3 cellular contexts compared by ENCODE assay signal in the genomic region with DNA sequence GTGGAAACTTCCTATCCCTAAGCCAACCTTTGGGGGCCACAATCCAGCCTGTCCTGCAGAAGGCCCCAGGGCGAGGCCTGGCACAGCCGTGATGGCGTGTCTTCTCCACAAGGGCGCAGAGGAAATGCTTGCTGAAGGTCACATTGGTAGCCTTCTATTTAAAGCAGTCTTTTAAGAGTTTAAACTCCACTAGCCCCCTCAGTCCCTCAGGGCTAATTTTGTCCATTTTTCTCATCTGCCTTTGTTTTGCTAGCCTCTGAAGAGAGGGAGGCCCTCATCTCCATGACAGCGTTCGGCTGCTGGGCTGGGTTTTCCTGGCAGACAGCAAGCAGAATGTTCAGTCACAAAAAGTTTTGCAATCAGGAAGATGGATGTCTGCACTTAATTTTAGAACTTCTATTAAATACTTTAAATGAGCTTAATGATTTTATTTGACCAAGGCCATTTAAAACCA.
TF ChIP-seq lines count a peak whose summit lies in the region.

No MANE protein-coding gene starts in this region.

TF ChIP-seq in HCT116, 20 proteins besides CTCF, POLR2A, EP300 and RAD21:
- no peak for TF ChIP-seq EGR1 (IDR thresholded peaks at IDR 0.05; ENCODE audit: low read depth)
- TF ChIP-seq, protein P1, sequence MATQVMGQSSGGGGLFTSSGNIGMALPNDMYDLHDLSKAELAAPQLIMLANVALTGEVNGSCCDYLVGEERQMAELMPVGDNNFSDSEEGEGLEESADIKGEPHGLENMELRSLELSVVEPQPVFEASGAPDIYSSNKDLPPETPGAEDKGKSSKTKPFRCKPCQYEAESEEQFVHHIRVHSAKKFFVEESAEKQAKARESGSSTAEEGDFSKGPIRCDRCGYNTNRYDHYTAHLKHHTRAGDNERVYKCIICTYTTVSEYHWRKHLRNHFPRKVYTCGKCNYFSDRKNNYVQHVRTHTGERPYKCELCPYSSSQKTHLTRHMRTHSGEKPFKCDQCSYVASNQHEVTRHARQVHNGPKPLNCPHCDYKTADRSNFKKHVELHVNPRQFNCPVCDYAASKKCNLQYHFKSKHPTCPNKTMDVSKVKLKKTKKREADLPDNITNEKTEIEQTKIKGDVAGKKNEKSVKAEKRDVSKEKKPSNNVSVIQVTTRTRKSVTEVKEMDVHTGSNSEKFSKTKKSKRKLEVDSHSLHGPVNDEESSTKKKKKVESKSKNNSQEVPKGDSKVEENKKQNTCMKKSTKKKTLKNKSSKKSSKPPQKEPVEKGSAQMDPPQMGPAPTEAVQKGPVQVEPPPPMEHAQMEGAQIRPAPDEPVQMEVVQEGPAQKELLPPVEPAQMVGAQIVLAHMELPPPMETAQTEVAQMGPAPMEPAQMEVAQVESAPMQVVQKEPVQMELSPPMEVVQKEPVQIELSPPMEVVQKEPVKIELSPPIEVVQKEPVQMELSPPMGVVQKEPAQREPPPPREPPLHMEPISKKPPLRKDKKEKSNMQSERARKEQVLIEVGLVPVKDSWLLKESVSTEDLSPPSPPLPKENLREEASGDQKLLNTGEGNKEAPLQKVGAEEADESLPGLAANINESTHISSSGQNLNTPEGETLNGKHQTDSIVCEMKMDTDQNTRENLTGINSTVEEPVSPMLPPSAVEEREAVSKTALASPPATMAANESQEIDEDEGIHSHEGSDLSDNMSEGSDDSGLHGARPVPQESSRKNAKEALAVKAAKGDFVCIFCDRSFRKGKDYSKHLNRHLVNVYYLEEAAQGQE (IDR thresholded peaks at IDR 0.05; ENCODE audit: low read depth) = no peak
- no peak for TF ChIP-seq POLR2AphosphoS5 (IDR thresholded peaks at IDR 0.05; ENCODE audit: low read depth, low read length)
- no peak for TF ChIP-seq ZFX (IDR thresholded peaks at IDR 0.05)
- TF ChIP-seq ZNF274 (IDR thresholded peaks at IDR 0.05; ENCODE audit: low read depth, low read length) = no peak
- TF ChIP-seq SP1 (IDR thresholded peaks at IDR 0.05; ENCODE audit: low read depth) = no peak
- TF ChIP-seq CEBPB (IDR thresholded peaks at IDR 0.05; ENCODE audit: low read depth) = no peak
- no peak for TF ChIP-seq SRF (IDR thresholded peaks at IDR 0.05; ENCODE audit: low read depth)
- TF ChIP-seq EZH2 (IDR thresholded peaks at IDR 0.05) = no peak
- no peak for TF ChIP-seq SIN3A (IDR thresholded peaks at IDR 0.05; ENCODE audit: low read depth)
- no peak for TF ChIP-seq YY1 (IDR thresholded peaks at IDR 0.05; ENCODE audit: extremely low read depth, insufficient replicate concordance, low read depth, low read length)

TF ChIP-seq in H1, 55 proteins besides CTCF, POLR2A, EP300 and RAD21:
- TF ChIP-seq RBBP5 (IDR thresholded peaks at IDR 0.05; ENCODE audit: borderline replicate concordance, low read depth, low read length) = no peak
- TF ChIP-seq BRCA1 (IDR thresholded peaks at IDR 0.05; ENCODE audit: low read depth, low read length) = no peak
- TF ChIP-seq JUN (IDR thresholded peaks at IDR 0.05; ENCODE audit: low read depth, low read length) = no peak
- no peak for TF ChIP-seq CHD1 (IDR thresholded peaks at IDR 0.05; ENCODE audit: low read depth, low read length)
- TF ChIP-seq EGR1 (IDR thresholded peaks at IDR 0.05; ENCODE audit: borderline replicate concordance, low read depth, low read length) = no peak
- TF ChIP-seq SUZ12 (IDR thresholded peaks at IDR 0.05; ENCODE audit: low read length) = no peak
- no peak for TF ChIP-seq ASH2L (IDR thresholded peaks at IDR 0.05; ENCODE audit: low read length)
- TF ChIP-seq SRF (IDR thresholded peaks at IDR 0.05; ENCODE audit: low read depth, low read length) = no peak
- TF ChIP-seq, protein P2, sequence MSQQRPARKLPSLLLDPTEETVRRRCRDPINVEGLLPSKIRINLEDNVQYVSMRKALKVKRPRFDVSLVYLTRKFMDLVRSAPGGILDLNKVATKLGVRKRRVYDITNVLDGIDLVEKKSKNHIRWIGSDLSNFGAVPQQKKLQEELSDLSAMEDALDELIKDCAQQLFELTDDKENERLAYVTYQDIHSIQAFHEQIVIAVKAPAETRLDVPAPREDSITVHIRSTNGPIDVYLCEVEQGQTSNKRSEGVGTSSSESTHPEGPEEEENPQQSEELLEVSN (IDR thresholded peaks at IDR 0.05) = no peak
- no peak for TF ChIP-seq MAX (IDR thresholded peaks at IDR 0.05)
- TF ChIP-seq GABPA (IDR thresholded peaks at IDR 0.05; ENCODE audit: borderline replicate concordance, insufficient read depth, low read length) = no peak
- TF ChIP-seq TCF12 (IDR thresholded peaks at IDR 0.05; ENCODE audit: low read depth, low read length) = no peak
- TF ChIP-seq GTF2F1 (IDR thresholded peaks at IDR 0.05; ENCODE audit: borderline replicate concordance, low read depth, low read length) = no peak
- no peak for TF ChIP-seq ZNF274 (IDR thresholded peaks at IDR 0.05; ENCODE audit: borderline replicate concordance, extremely low read depth, low read length)
- no peak for TF ChIP-seq CREB1 (IDR thresholded peaks at IDR 0.05)
- TF ChIP-seq ATF2 (IDR thresholded peaks at IDR 0.05; ENCODE audit: low read length) = no peak

TF ChIP-seq in HepG2, 621 proteins besides CTCF, POLR2A, EP300 and RAD21:
- TF ChIP-seq, protein P3, sequence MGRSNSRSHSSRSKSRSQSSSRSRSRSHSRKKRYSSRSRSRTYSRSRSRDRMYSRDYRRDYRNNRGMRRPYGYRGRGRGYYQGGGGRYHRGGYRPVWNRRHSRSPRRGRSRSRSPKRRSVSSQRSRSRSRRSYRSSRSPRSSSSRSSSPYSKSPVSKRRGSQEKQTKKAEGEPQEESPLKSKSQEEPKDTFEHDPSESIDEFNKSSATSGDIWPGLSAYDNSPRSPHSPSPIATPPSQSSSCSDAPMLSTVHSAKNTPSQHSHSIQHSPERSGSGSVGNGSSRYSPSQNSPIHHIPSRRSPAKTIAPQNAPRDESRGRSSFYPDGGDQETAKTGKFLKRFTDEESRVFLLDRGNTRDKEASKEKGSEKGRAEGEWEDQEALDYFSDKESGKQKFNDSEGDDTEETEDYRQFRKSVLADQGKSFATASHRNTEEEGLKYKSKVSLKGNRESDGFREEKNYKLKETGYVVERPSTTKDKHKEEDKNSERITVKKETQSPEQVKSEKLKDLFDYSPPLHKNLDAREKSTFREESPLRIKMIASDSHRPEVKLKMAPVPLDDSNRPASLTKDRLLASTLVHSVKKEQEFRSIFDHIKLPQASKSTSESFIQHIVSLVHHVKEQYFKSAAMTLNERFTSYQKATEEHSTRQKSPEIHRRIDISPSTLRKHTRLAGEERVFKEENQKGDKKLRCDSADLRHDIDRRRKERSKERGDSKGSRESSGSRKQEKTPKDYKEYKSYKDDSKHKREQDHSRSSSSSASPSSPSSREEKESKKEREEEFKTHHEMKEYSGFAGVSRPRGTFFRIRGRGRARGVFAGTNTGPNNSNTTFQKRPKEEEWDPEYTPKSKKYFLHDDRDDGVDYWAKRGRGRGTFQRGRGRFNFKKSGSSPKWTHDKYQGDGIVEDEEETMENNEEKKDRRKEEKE (IDR thresholded peaks at IDR 0.05) = no peak
- TF ChIP-seq GATA4 (IDR thresholded peaks at IDR 0.05; ENCODE audit: borderline replicate concordance, low read depth) = no peak
- TF ChIP-seq ARID2 (CRISPR knock-in tag; IDR thresholded peaks at IDR 0.05; ENCODE audit: borderline replicate concordance) = no peak
- no peak for TF ChIP-seq CC2D1A (CRISPR knock-in tag; IDR thresholded peaks at IDR 0.05)
- no peak for TF ChIP-seq POGZ (CRISPR knock-in tag; IDR thresholded peaks at IDR 0.05)
- no peak for TF ChIP-seq ZFP36 (IDR thresholded peaks at IDR 0.05; ENCODE audit: borderline replicate concordance, low read depth, low read length, partially characterized antibody)
- TF ChIP-seq, protein P4, sequence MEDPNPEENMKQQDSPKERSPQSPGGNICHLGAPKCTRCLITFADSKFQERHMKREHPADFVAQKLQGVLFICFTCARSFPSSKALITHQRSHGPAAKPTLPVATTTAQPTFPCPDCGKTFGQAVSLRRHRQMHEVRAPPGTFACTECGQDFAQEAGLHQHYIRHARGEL (CRISPR knock-in tag; IDR thresholded peaks at IDR 0.05) = no peak
- TF ChIP-seq STAG1 (CRISPR knock-in tag; IDR thresholded peaks at IDR 0.05) = no peak
- TF ChIP-seq ZNF768 (CRISPR knock-in tag; IDR thresholded peaks at IDR 0.05) = no peak
- TF ChIP-seq PAF1 (CRISPR knock-in tag; IDR thresholded peaks at IDR 0.05) = no peak
- no peak for TF ChIP-seq TRIM24 (CRISPR knock-in tag; IDR thresholded peaks at IDR 0.05)
- TF ChIP-seq PITX1 (CRISPR knock-in tag; IDR thresholded peaks at IDR 0.05) = no peak
